Comparison of ENCODE assay signal across 9 cellular contexts in genomic region chr11:17426233-17426632, GRCh38. TPM values are rescaled to one million over a fixed set of nuclear protein-coding genes. Genes with fewer than 3 reads are reported as not detected.
"Had no signal": no experiment of that assay in that cellular context is flagged by ENCODE, and none has a peak within 500 bp of the region (broad histone marks: within the 10 kb centered on the region; RNA-seq: fewer than 3 reads in every experiment).

No MANE protein-coding gene starts in this region.

RNA-seq across cellular contexts. Expression of gene KCNJ11, which starts 37.8 kb away (rescaled TPM):
- total RNA-seq: ascending aorta, endothelial cell of umbilical vein had no signal

RNA-seq across cellular contexts. Expression of gene ABCC8, which starts 50.4 kb away (rescaled TPM):
- total RNA-seq: activated CD4-positive, alpha-beta memory T cell treated with anti-CD3 and anti-CD28 coated beads for 36 hours; activated CD4-positive, alpha-beta T cell treated with anti-CD3 and anti-CD28 coated beads for 36 hours; activated CD4-positive, alpha-beta T cell treated with anti-CD3 and anti-CD28 coated beads, Interleukin-2, amount 10 ng/mL, durations not matched to agents 24 days and 14 days; activated CD8-positive, alpha-beta memory T cell treated with anti-CD3 and anti-CD28 coated beads for 36 hours; activated naive CD4-positive, alpha-beta T cell treated with anti-CD3 and anti-CD28 coated beads for 36 hours; activated naive CD8-positive, alpha-beta T cell treated with anti-CD3 and anti-CD28 coated beads for 36 hours; ascending aorta; dermis microvascular lymphatic vessel endothelial cell; endothelial cell of umbilical vein had no signal
- polyA plus RNA-seq: endothelial cell of umbilical vein had no signal
